In the genomic region with DNA sequence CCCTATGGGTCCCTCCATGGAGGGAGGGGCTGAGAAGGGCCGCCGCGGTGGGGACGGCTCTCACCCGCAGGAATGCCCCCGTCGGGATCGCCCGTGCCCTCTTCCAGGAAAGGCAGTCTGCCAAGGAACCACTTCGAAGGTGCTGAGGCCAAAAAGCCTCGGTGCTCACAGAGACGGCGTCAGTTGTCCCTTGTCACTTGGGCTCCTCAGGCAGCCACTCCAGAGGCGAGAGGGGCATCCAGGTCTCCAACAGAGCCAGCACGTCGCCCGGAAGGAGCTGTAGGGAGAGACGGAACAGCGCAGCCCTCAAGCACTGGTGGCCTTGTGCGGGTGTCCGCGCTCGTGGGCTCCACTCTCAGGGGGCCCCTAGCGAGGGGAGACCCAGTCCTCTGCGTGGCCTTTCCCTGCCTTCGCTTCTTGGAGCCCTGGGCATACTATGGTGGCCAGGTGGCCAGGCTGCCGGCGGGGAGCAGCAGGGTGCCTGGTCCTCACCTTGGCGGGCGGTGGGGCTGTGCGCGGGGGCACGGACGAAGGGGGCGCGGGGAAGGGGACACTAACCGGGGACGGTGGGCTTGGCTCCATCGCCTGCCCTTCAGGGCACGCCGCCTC, we compare ENCODE assay signal across 1 cellular context.
TF ChIP-seq lines count a peak whose summit lies in the region.

No MANE protein-coding gene starts in this region.

TF ChIP-seq in GM12878, 131 proteins besides CTCF, POLR2A, EP300 and RAD21:
- TF ChIP-seq RBBP5 (conservative IDR thresholded peaks at IDR 0.05), result no peak
- TF ChIP-seq CUX1 (IDR thresholded peaks at IDR 0.05; ENCODE audit: insufficient replicate concordance, low read depth, low read length), result no peak
- no peak for TF ChIP-seq CHD2 (IDR thresholded peaks at IDR 0.05; ENCODE audit: borderline replicate concordance, low read depth, low read length)
- no peak for TF ChIP-seq BMI1 (IDR thresholded peaks at IDR 0.05; ENCODE audit: borderline replicate concordance)
- no peak for TF ChIP-seq BHLHE40 (IDR thresholded peaks at IDR 0.05; ENCODE audit: borderline replicate concordance in 1 of 2, low read depth in 2 of 2, low read length in 1 of 2)
- TF ChIP-seq MLLT1 (IDR thresholded peaks at IDR 0.05), result no peak
- no peak for TF ChIP-seq NFXL1 (IDR thresholded peaks at IDR 0.05; ENCODE audit: borderline replicate concordance)
- TF ChIP-seq CREB1 (IDR thresholded peaks at IDR 0.05; ENCODE audit: low read depth), result no peak
- no peak for TF ChIP-seq SMAD1 (IDR thresholded peaks at IDR 0.05; ENCODE audit: low read depth, partially characterized antibody)
- no peak for TF ChIP-seq CREM (IDR thresholded peaks at IDR 0.05; ENCODE audit: low read depth)
- no peak for TF ChIP-seq KLF5 (IDR thresholded peaks at IDR 0.05; ENCODE audit: partially characterized antibody)
TF ChIP-seq in GM12878: peak in this region for 0.
